ENCODE assay signal across 1 cellular context in genomic region chr12:6961278-6961694, GRCh38.
TF ChIP-seq lines count a peak whose summit lies in the region.

No MANE protein-coding gene starts in this region.

TF ChIP-seq in HEK293, 187 proteins besides CTCF, POLR2A, EP300 and RAD21 (continued from another document and continues in another):
- peak; percentile 42; the same call in 1 of the 2 replicates for TF ChIP-seq ZNF184 (tag by site-specific recombination; IDR thresholded peaks at IDR 0.05)
- TF ChIP-seq, protein P1, sequence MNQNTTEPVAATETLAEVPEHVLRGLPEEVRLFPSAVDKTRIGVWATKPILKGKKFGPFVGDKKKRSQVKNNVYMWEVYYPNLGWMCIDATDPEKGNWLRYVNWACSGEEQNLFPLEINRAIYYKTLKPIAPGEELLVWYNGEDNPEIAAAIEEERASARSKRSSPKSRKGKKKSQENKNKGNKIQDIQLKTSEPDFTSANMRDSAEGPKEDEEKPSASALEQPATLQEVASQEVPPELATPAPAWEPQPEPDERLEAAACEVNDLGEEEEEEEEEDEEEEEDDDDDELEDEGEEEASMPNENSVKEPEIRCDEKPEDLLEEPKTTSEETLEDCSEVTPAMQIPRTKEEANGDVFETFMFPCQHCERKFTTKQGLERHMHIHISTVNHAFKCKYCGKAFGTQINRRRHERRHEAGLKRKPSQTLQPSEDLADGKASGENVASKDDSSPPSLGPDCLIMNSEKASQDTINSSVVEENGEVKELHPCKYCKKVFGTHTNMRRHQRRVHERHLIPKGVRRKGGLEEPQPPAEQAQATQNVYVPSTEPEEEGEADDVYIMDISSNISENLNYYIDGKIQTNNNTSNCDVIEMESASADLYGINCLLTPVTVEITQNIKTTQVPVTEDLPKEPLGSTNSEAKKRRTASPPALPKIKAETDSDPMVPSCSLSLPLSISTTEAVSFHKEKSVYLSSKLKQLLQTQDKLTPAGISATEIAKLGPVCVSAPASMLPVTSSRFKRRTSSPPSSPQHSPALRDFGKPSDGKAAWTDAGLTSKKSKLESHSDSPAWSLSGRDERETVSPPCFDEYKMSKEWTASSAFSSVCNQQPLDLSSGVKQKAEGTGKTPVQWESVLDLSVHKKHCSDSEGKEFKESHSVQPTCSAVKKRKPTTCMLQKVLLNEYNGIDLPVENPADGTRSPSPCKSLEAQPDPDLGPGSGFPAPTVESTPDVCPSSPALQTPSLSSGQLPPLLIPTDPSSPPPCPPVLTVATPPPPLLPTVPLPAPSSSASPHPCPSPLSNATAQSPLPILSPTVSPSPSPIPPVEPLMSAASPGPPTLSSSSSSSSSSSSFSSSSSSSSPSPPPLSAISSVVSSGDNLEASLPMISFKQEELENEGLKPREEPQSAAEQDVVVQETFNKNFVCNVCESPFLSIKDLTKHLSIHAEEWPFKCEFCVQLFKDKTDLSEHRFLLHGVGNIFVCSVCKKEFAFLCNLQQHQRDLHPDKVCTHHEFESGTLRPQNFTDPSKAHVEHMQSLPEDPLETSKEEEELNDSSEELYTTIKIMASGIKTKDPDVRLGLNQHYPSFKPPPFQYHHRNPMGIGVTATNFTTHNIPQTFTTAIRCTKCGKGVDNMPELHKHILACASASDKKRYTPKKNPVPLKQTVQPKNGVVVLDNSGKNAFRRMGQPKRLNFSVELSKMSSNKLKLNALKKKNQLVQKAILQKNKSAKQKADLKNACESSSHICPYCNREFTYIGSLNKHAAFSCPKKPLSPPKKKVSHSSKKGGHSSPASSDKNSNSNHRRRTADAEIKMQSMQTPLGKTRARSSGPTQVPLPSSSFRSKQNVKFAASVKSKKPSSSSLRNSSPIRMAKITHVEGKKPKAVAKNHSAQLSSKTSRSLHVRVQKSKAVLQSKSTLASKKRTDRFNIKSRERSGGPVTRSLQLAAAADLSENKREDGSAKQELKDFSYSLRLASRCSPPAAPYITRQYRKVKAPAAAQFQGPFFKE (tag by site-specific recombination; IDR thresholded peaks at IDR 0.05; ENCODE audit: borderline replicate concordance): 0 out of 2 replicates have a peak, but pooled peaks have one; percentile 57
- no peak for TF ChIP-seq ZNF146 (tag by site-specific recombination; IDR thresholded peaks at IDR 0.05)
- TF ChIP-seq PRDM1 (tag by site-specific recombination; IDR thresholded peaks at IDR 0.05): no peak
- no peak for TF ChIP-seq TRIM28 (IDR thresholded peaks at IDR 0.05; ENCODE audit: borderline replicate concordance, low read length)
- peak; percentile 43; the same call in 1 of the 2 replicates for TF ChIP-seq KLF17 (tag by site-specific recombination; IDR thresholded peaks at IDR 0.05)
- TF ChIP-seq ZNF560 (tag by site-specific recombination; IDR thresholded peaks at IDR 0.05; ENCODE audit: borderline replicate concordance): no peak
- TF ChIP-seq KLF7 (tag by site-specific recombination; IDR thresholded peaks at IDR 0.05; ENCODE audit: borderline replicate concordance): no peak
- TF ChIP-seq, protein P2, sequence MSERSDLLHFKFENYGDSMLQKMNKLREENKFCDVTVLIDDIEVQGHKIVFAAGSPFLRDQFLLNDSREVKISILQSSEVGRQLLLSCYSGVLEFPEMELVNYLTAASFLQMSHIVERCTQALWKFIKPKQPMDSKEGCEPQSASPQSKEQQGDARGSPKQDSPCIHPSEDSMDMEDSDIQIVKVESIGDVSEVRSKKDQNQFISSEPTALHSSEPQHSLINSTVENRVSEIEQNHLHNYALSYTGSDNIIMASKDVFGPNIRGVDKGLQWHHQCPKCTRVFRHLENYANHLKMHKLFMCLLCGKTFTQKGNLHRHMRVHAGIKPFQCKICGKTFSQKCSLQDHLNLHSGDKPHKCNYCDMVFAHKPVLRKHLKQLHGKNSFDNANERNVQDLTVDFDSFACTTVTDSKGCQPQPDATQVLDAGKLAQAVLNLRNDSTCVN (tag by site-specific recombination; optimal IDR thresholded peaks at IDR 0.05): no peak
- TF ChIP-seq ELK4 (IDR thresholded peaks at IDR 0.05; ENCODE audit: borderline replicate concordance, low read depth, low read length): no peak
- no peak for TF ChIP-seq GLI2 (tag by site-specific recombination; IDR thresholded peaks at IDR 0.05; ENCODE audit: borderline replicate concordance, low read depth)
- TF ChIP-seq ZBTB10 (tag by site-specific recombination; IDR thresholded peaks at IDR 0.05): 0 out of 2 replicates have a peak, but pooled peaks have one; percentile 15
- TF ChIP-seq ZNF10 (tag by site-specific recombination; IDR thresholded peaks at IDR 0.05): peak; percentile 14; the same call in 1 of the 2 replicates
- peak; percentile 41; the same call in 1 of the 2 replicates for TF ChIP-seq ZNF76 (tag by site-specific recombination; IDR thresholded peaks at IDR 0.05; ENCODE audit: borderline replicate concordance, low read depth)
- TF ChIP-seq ZNF521 (tag by site-specific recombination; IDR thresholded peaks at IDR 0.05): no peak
- TF ChIP-seq EGR2 (tag by site-specific recombination; IDR thresholded peaks at IDR 0.05; ENCODE audit: low read depth): peak; percentile 98
- TF ChIP-seq ZNF580 (tag by site-specific recombination; IDR thresholded peaks at IDR 0.05): 0 out of 2 replicates have a peak, but pooled peaks have one; percentile 37
- TF ChIP-seq, protein P3, sequence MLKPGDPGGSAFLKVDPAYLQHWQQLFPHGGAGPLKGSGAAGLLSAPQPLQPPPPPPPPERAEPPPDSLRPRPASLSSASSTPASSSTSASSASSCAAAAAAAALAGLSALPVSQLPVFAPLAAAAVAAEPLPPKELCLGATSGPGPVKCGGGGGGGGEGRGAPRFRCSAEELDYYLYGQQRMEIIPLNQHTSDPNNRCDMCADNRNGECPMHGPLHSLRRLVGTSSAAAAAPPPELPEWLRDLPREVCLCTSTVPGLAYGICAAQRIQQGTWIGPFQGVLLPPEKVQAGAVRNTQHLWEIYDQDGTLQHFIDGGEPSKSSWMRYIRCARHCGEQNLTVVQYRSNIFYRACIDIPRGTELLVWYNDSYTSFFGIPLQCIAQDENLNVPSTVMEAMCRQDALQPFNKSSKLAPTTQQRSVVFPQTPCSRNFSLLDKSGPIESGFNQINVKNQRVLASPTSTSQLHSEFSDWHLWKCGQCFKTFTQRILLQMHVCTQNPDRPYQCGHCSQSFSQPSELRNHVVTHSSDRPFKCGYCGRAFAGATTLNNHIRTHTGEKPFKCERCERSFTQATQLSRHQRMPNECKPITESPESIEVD (tag by site-specific recombination; IDR thresholded peaks at IDR 0.05): no peak
- no peak for TF ChIP-seq ZNF624 (tag by site-specific recombination; IDR thresholded peaks at IDR 0.05)
- TF ChIP-seq ZNF324 (tag by site-specific recombination; IDR thresholded peaks at IDR 0.05): 0 out of 2 replicates have a peak, but pooled peaks have one; percentile 16
- 0 out of 2 replicates have a peak, but pooled peaks have one; percentile 34 for TF ChIP-seq FEZF1 (tag by site-specific recombination; IDR thresholded peaks at IDR 0.05)
- TF ChIP-seq, protein P4, sequence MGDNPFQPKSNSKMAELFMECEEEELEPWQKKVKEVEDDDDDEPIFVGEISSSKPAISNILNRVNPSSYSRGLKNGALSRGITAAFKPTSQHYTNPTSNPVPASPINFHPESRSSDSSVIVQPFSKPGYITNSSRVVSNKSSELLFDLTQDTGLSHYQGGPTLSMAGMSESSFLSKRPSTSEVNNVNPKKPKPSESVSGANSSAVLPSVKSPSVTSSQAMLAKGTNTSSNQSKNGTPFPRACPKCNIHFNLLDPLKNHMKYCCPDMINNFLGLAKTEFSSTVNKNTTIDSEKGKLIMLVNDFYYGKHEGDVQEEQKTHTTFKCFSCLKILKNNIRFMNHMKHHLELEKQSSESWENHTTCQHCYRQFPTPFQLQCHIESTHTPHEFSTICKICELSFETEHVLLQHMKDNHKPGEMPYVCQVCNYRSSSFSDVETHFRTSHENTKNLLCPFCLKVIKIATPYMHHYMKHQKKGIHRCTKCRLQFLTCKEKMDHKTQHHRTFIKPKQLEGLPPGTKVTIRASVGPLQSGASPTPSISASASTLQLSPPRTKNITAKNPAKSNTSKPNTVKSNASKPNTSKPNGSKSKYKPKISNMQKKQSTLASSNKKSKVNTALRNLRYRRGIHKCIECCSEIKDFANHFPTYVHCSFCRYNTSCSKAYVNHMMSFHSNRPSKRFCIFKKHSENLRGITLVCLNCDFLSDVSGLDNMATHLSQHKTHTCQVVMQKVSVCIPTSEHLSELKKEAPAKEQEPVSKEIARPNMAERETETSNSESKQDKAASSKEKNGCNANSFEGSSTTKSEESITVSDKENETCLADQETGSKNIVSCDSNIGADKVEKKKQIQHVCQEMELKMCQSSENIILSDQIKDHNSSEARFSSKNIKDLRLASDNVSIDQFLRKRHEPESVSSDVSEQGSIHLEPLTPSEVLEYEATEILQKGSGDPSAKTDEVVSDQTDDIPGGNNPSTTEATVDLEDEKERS (tag by site-specific recombination; IDR thresholded peaks at IDR 0.05): no peak
- no peak for TF ChIP-seq ZBTB20 (tag by site-specific recombination; IDR thresholded peaks at IDR 0.05)
- no peak for TF ChIP-seq ZNF704 (tag by site-specific recombination; IDR thresholded peaks at IDR 0.05)
- no peak for TF ChIP-seq ZNF239 (tag by site-specific recombination; IDR thresholded peaks at IDR 0.05)
- no peak for TF ChIP-seq KLF8 (tag by site-specific recombination; IDR thresholded peaks at IDR 0.05)
- TF ChIP-seq, protein P5, sequence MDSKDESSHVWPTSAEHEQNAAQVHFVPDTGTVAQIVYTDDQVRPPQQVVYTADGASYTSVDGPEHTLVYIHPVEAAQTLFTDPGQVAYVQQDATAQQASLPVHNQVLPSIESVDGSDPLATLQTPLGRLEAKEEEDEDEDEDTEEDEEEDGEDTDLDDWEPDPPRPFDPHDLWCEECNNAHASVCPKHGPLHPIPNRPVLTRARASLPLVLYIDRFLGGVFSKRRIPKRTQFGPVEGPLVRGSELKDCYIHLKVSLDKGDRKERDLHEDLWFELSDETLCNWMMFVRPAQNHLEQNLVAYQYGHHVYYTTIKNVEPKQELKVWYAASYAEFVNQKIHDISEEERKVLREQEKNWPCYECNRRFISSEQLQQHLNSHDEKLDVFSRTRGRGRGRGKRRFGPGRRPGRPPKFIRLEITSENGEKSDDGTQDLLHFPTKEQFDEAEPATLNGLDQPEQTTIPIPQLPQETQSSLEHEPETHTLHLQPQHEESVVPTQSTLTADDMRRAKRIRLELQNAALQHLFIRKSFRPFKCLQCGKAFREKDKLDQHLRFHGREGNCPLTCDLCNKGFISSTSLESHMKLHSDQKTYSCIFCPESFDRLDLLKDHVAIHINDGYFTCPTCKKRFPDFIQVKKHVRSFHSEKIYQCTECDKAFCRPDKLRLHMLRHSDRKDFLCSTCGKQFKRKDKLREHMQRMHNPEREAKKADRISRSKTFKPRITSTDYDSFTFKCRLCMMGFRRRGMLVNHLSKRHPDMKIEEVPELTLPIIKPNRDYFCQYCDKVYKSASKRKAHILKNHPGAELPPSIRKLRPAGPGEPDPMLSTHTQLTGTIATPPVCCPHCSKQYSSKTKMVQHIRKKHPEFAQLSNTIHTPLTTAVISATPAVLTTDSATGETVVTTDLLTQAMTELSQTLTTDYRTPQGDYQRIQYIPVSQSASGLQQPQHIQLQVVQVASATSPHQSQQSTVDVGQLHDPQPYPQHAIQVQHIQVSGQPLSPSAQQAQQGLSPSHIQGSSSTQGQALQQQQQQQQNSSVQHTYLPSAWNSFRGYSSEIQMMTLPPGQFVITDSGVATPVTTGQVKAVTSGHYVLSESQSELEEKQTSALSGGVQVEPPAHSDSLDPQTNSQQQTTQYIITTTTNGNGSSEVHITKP (tag by site-specific recombination; IDR thresholded peaks at IDR 0.05): peak; percentile 39
- TF ChIP-seq ZNF776 (tag by site-specific recombination; IDR thresholded peaks at IDR 0.05; ENCODE audit: borderline replicate concordance): no peak
- TF ChIP-seq TCF7L2 (IDR thresholded peaks at IDR 0.05; ENCODE audit: borderline replicate concordance, low read depth, low read length): no peak
- TF ChIP-seq OVOL3 (tag by site-specific recombination; IDR thresholded peaks at IDR 0.05): no peak
- TF ChIP-seq ZNF335 (tag by site-specific recombination; conservative IDR thresholded peaks at IDR 0.05): no peak; the same call in 1 of the 2 replicates
- no peak for TF ChIP-seq ZBTB7A (tag by site-specific recombination; IDR thresholded peaks at IDR 0.05; ENCODE audit: low read depth)
